19 cellular contexts compared by ENCODE assay signal in genomic region chr2:109159096-109159495, GRCh38.
"Had no signal": no experiment of that assay in that cellular context is flagged by ENCODE, and none has a peak within 500 bp of the region (broad histone marks: within the 10 kb centered on the region; RNA-seq: fewer than 3 reads in every experiment).

No MANE protein-coding gene starts in this region.

- H3K9ac ChIP-seq: SK-N-SH had no signal

- DNase-seq: KBM-7, MV-4-11, NCI-H1048, NCI-H1105, NCI-H1417, NCI-H146, NCI-H1694 treated with DMSO at 0.1 percent for 48 hours, NCI-H1930, NCI-H2081, NCI-H2107, NCI-H2227 treated with DMSO at 0.1 percent for 48 hours, NCI-H524, NCI-H526 treated with DMSO at 0.1 percent for 48 hours, NCI-H748 treated with DMSO at 0.1 percent for 48 hours, SHP77, SK-N-SH, SW 1271 had no signal

- H3K27ac ChIP-seq: HL-60, RWPE1 had no signal

- H3K4me2 ChIP-seq: SK-N-SH had no signal

- H3K9me3 ChIP-seq: SK-N-SH had no signal
